Comparison of ENCODE assay signal across 12 cellular contexts in the genomic region with DNA sequence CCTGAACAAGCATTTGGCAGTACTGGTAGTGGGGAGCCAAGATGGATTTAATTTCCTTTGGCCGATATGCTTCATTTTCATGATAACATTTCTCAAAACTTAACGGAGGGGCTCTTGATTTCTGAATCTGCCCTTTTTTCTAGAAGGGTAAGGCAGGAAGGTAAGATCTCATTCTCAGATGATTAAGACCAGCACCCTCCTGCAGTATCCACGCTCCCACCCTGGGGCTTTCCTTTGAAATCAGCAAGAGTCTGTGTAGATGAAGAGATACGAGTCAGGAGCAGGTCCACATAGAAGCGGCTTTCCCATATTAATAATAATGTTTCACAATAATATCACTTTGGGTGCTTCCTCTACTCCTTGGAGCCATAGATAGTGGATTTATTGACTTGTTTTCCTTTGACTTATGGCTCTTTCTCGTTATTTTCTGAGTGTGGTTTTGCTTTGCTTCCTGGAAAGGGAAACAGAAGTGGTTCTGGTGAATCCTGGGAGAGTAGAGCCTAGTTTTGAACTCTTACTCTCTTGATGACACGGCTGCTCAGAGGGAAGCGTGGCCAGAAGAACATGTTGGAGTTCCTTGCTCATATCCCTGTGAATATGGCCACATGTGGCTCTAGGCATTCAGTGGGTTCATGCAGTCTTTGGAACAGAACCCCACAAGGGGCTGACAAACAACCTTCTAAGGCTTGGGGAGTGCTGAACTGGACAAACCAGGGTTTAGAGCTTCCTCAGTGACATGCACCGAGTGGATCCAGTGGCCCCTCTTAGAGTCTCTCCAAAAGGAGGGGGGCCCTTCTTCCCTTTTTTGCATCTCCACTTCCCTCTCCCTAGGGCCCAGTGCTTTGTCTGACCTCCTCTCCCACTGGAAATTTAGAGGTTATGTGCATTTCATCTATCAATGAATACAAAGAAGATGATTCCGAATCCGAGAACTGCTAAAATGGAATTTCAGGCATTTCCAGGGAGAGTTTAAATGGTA.
A peak's percentile ranks its signal among the peaks of the same experiment; 100 is the strongest.
DNase-seq lines count a peak whose midpoint lies in the region; TF ChIP-seq lines count a peak whose summit lies in the region.
"Had no signal": no experiment of that assay in that cellular context is flagged by ENCODE, and none has a peak within 500 bp of the region (broad histone marks: within the 10 kb centered on the region; RNA-seq: fewer than 3 reads in every experiment).

No MANE protein-coding gene starts in this region.

- no peaks in the 10 kb centered on the region for H3K9me3 Mint-ChIP-seq in activated CD4-positive, alpha-beta T cell treated with anti-CD3 and anti-CD28 coated beads, Interleukin-2, amount 10 ng/mL, durations not matched to agents 24 days and 14 days
- peaks cover under 1 to 8% (median 3%) of the 10 kb centered on the region in 3 donors for H3K9me3 Mint-ChIP-seq in IgD-negative memory B cell
- H3K9me3 Mint-ChIP-seq in activated naive CD8-positive, alpha-beta T cell treated with anti-CD3 and anti-CD28 coated beads for 36 hours = no peaks in the 10 kb centered on the region
- H3K9me3 Mint-ChIP-seq in osteocyte (ENCODE audit: unreplicated experiment) = peaks cover 10% of the 10 kb centered on the region

- H3K4me3 Mint-ChIP-seq in activated CD4-positive, alpha-beta T cell treated with anti-CD3 and anti-CD28 coated beads, Interleukin-2, amount 10 ng/mL, durations not matched to agents 24 days and 14 days = peak overlapping the region; percentile 94
- peak overlapping the region; percentile 65 to 99 (median 96) for H3K4me3 Mint-ChIP-seq in IgD-negative memory B cell
- H3K4me3 Mint-ChIP-seq in activated naive CD8-positive, alpha-beta T cell treated with anti-CD3 and anti-CD28 coated beads for 36 hours = no peak overlapping the region
- H3K4me3 Mint-ChIP-seq in osteocyte (ENCODE audit: unreplicated experiment) = no peak overlapping the region
- H3K4me3 Mint-ChIP-seq: nephron had no signal

- H3K4me1 Mint-ChIP-seq in activated CD4-positive, alpha-beta T cell treated with anti-CD3 and anti-CD28 coated beads, Interleukin-2, amount 10 ng/mL, durations not matched to agents 24 days and 14 days = peaks cover 23% of the 10 kb centered on the region
- peaks cover 9 to 17% (median 16%) of the 10 kb centered on the region in 3 donors for H3K4me1 Mint-ChIP-seq in IgD-negative memory B cell
- H3K4me1 Mint-ChIP-seq in activated naive CD8-positive, alpha-beta T cell treated with anti-CD3 and anti-CD28 coated beads for 36 hours = peaks cover 20% of the 10 kb centered on the region
- H3K4me1 Mint-ChIP-seq in osteocyte (ENCODE audit: unreplicated experiment) = peaks cover 19% of the 10 kb centered on the region

- DNase-seq in activated CD4-positive, alpha-beta T cell treated with anti-CD3 and anti-CD28 coated beads, Interleukin-2, amount 10 ng/mL, durations not matched to agents 24 days and 14 days = peak; percentile 55
- DNase-seq in activated CD4-positive, alpha-beta T cell treated with anti-CD3 and anti-CD28 coated beads, Interleukin-2, amount 50 U/mL, for 1 hour = no peak
- no peak for DNase-seq in activated naive CD8-positive, alpha-beta T cell treated with anti-CD3 and anti-CD28 coated beads for 36 hours
- DNase-seq in osteocyte (ENCODE audit: extremely low spot score, unreplicated experiment) = peak; percentile 46
- DNase-seq in NCI-H510A treated with DMSO at 0.1 percent for 48 hours (lab: John Stamatoyannopoulos, UW) = no peak
- DNase-seq in GM20000 (ENCODE audit: low spot score) = no peak
- DNase-seq in SHP77 treated with DMSO at 0.1 percent for 48 hours (lab: John Stamatoyannopoulos, UW) = no peak
- DNase-seq: left lung, NCI-H510A, transverse colon had no signal

- peak overlapping the region; percentile 100 for H3K27ac Mint-ChIP-seq in activated CD4-positive, alpha-beta T cell treated with anti-CD3 and anti-CD28 coated beads, Interleukin-2, amount 10 ng/mL, durations not matched to agents 24 days and 14 days
- H3K27ac Mint-ChIP-seq in IgD-negative memory B cell (peak overlapping the region; percentile 69 to 97 (median 91)), osteocyte (ENCODE audit: unreplicated experiment) (no peak overlapping the region)
- H3K27ac Mint-ChIP-seq in activated naive CD8-positive, alpha-beta T cell treated with anti-CD3 and anti-CD28 coated beads for 36 hours = peak overlapping the region; percentile 100
- H3K27ac Mint-ChIP-seq: nephron had no signal

- TF ChIP-seq CTCF in osteocyte (IDR thresholded peaks at IDR 0.05) (no peak), GM20000 (IDR thresholded peaks at IDR 0.05; ENCODE audit: extremely low read depth, missing control alignments) (no peak)

- intact Hi-C loops in activated CD4-positive, alpha-beta T cell treated with anti-CD3 and anti-CD28 coated beads, Interleukin-2, amount 10 ng/mL, durations not matched to agents 24 days and 14 days (cut with micrococcal nuclease) = loop anchor here (5.0 kb wide), 3 partner anchors 60 to 1620 kb away; a partner anchor contains a TSS

- H3K27me3 Mint-ChIP-seq in activated CD4-positive, alpha-beta T cell treated with anti-CD3 and anti-CD28 coated beads, Interleukin-2, amount 10 ng/mL, durations not matched to agents 24 days and 14 days = peaks cover 1% of the 10 kb centered on the region
- H3K27me3 Mint-ChIP-seq in IgD-negative memory B cell = no peaks in the 10 kb centered on the region
- H3K27me3 Mint-ChIP-seq in activated naive CD8-positive, alpha-beta T cell treated with anti-CD3 and anti-CD28 coated beads for 36 hours = no peaks in the 10 kb centered on the region
- H3K27me3 Mint-ChIP-seq in osteocyte (ENCODE audit: unreplicated experiment) = no peaks in the 10 kb centered on the region

- H3K36me3 Mint-ChIP-seq in activated CD4-positive, alpha-beta T cell treated with anti-CD3 and anti-CD28 coated beads, Interleukin-2, amount 10 ng/mL, durations not matched to agents 24 days and 14 days (ENCODE audit: low read depth) = no peaks in the 10 kb centered on the region
- no peaks in the 10 kb centered on the region for H3K36me3 Mint-ChIP-seq in IgD-negative memory B cell
- H3K36me3 Mint-ChIP-seq in activated naive CD8-positive, alpha-beta T cell treated with anti-CD3 and anti-CD28 coated beads for 36 hours = no peaks in the 10 kb centered on the region
- no peaks in the 10 kb centered on the region for H3K36me3 Mint-ChIP-seq in osteocyte (ENCODE audit: unreplicated experiment)

Comparison
In these comparisons a context has a peak if more than half of its experiments do, and no peak if none do; other contexts are left out.
1. DNase-seq: peak in activated CD4-positive, alpha-beta T cell treated with anti-CD3 and anti-CD28 coated beads, Interleukin-2, amount 10 ng/mL, durations not matched to agents 24 days and 14 days (single experiment) and osteocyte (single experiment); none in activated CD4-positive, alpha-beta T cell treated with anti-CD3 and anti-CD28 coated beads, Interleukin-2, amount 50 U/mL, for 1 hour (single experiment), activated naive CD8-positive, alpha-beta T cell treated with anti-CD3 and anti-CD28 coated beads for 36 hours (single experiment), NCI-H510A treated with DMSO at 0.1 percent for 48 hours (single experiment), GM20000 (single experiment) and SHP77 treated with DMSO at 0.1 percent for 48 hours (single experiment).
2. H3K4me3 Mint-ChIP-seq: peak in activated CD4-positive, alpha-beta T cell treated with anti-CD3 and anti-CD28 coated beads, Interleukin-2, amount 10 ng/mL, durations not matched to agents 24 days and 14 days (single experiment) and IgD-negative memory B cell (4 of 4); none in activated naive CD8-positive, alpha-beta T cell treated with anti-CD3 and anti-CD28 coated beads for 36 hours (single experiment) and osteocyte (single experiment).